ENCODE assay signal across 24 cellular contexts in genomic region chr7:156063241-156063810, GRCh38.
A peak's percentile ranks its signal among the peaks of the same experiment; 100 is the strongest.
DNase-seq lines count a peak whose midpoint lies in the region; ATAC-seq, FAIRE-seq and TF ChIP-seq lines count a peak whose summit lies in the region.
"Had no signal": no experiment of that assay in that cellular context is flagged by ENCODE, and none has a peak within 500 bp of the region (broad histone marks: within the 10 kb centered on the region; RNA-seq: fewer than 3 reads in every experiment).

No MANE protein-coding gene starts in this region.

- no peak overlapping the region for H3K9ac ChIP-seq in H1 (replicated peaks in 1 of 4; ENCODE audit: extremely low read depth in 1 of 4, low read depth in 3 of 4, low read length in 3 of 4)
- H3K9ac ChIP-seq in neuronal stem cell (ENCODE audit: low read depth, low read length, poor library complexity) = no peak overlapping the region
- H3K9ac ChIP-seq: BLaER1, GM23248 had no signal

- DNase-seq in cardiac septum (ENCODE audit: low spot score) (peak; percentile 66), Right ventricle myocardium inferior (ENCODE audit: missing footprints) (no peak), H1 (ENCODE audit: low read depth in 1 of 2, low spot score in 2 of 2) (no peak), neuronal stem cell (ENCODE audit: low spot score) (no peak), testis (peak; percentile 22), ovary (no peak), amygdala (lab: John Stamatoyannopoulos, UW) (no peak), amniotic stem cell (lab: John Stamatoyannopoulos, UW) (no peak)
- DNase-seq: CD4-positive, CD25-positive, alpha-beta regulatory T cell; CD8-positive, alpha-beta T cell; DMS 273 treated with DMSO at 0.1 percent for 48 hours; DMS79; EL; GDM1; GM23248; H9 had no signal

- H3K23me2 ChIP-seq in H1 (ENCODE audit: low read depth, low read length) = no peaks in the 10 kb centered on the region

- H3K27ac ChIP-seq in H1 (ENCODE audit: low read depth, low read length) (no peak overlapping the region), neuronal stem cell (replicated peaks; ENCODE audit: low read length) (no peak overlapping the region), testis (no peak overlapping the region), ovary (no peak overlapping the region)
- H3K27ac ChIP-seq: 22Rv1, BLaER1, C4-2B, GM23248 had no signal

- CTCF ChIA-PET in H1 (lab: Charles Lee; ENCODE audit: partially characterized antibody) = interaction anchor here (1.4 kb wide), 1 partner anchor 8 kb away, joined by 6 read pairs; no protein-coding TSS in a partner anchor

- H2BK20ac ChIP-seq in H1 (ENCODE audit: low read length) = no peak overlapping the region

- H4K91ac ChIP-seq in H1 (replicated peaks; ENCODE audit: insufficient read length, low read length) (no peak overlapping the region), neuronal stem cell (ENCODE audit: low read depth, low read length, poor library complexity) (no peak overlapping the region)

- H3K18ac ChIP-seq in H1 (ENCODE audit: extremely low read depth, low read length) = no peak overlapping the region
- peak overlapping the region; percentile 6 for H3K18ac ChIP-seq in neuronal stem cell (ENCODE audit: low read length)

- no peak overlapping the region for H2AK5ac ChIP-seq in H1 (ENCODE audit: low read depth, low read length)
- H2AK5ac ChIP-seq in neuronal stem cell (ENCODE audit: low read depth, low read length) = peak overlapping the region; percentile 22

- H3K27me3 ChIP-seq in H1 (replicated peaks in 1 of 4; ENCODE audit: control insufficient read depth in 3 of 4, extremely low read depth in 1 of 4, insufficient read depth in 3 of 4, low read length in 3 of 4) (no peaks in the 10 kb centered on the region; a peak in 1 of 7 replicates), neuronal stem cell (ENCODE audit: control insufficient read depth in 3 of 3, insufficient read depth in 3 of 3, low read depth in 1 of 3, low read length in 3 of 3) (no peaks in the 10 kb centered on the region), testis (no peaks in the 10 kb centered on the region), ovary (no peaks in the 10 kb centered on the region)
- H3K27me3 ChIP-seq: BLaER1 had no signal

- no peaks in the 10 kb centered on the region for H3K79me2 ChIP-seq in H1 (ENCODE audit: control insufficient read depth in 1 of 2, insufficient read depth in 2 of 2, low read length in 2 of 2)

- no peak for FAIRE-seq in H1 (lab: Jason Lieb, UNC)
- FAIRE-seq: A204.1, D721Med, GM12878, GM19239 had no signal

- H3K4me1 ChIP-seq in H1 (replicated peaks in 1 of 4; ENCODE audit: control insufficient read depth in 3 of 4, insufficient read depth in 4 of 4, low read length in 3 of 4) = no peaks in the 10 kb centered on the region
- peaks cover 0 to 6% of the 10 kb centered on the region in 2 donors for H3K4me1 ChIP-seq in neuronal stem cell (ENCODE audit: control insufficient read depth in 2 of 2, insufficient read depth in 1 of 2, low read depth in 1 of 2, low read length in 2 of 2)
- H3K4me1 ChIP-seq in testis = no peaks in the 10 kb centered on the region
- H3K4me1 ChIP-seq in ovary (ENCODE audit: insufficient read depth) = no peaks in the 10 kb centered on the region
- H3K4me1 ChIP-seq: BLaER1 had no signal

- H3K4me3 ChIP-seq in H1 (ENCODE audit: extremely low read depth in 1 of 4, insufficient read depth in 2 of 4, low read depth in 3 of 4, low read length in 4 of 4) (no peak overlapping the region), neuronal stem cell (ENCODE audit: low read length in 2 of 2) (no peak overlapping the region), testis (peak overlapping the region in 1 of 2 donors; percentile 13), ovary (no peak overlapping the region)
- H3K4me3 ChIP-seq: BLaER1, GM12878, GM23248 had no signal

- H4K8ac ChIP-seq in H1 (ENCODE audit: extremely low read depth, insufficient read depth, low read length) = peak overlapping the region; percentile 29; the same call in 1 of the 2 replicates
- no peak overlapping the region for H4K8ac ChIP-seq in neuronal stem cell (ENCODE audit: low read depth, low read length)

- H2BK120ac ChIP-seq in H1 (replicated peaks; ENCODE audit: low read depth, low read length) (no peak overlapping the region), neuronal stem cell (ENCODE audit: low read depth, low read length) (no peak overlapping the region)

- H3K36me3 ChIP-seq in H1 (ENCODE audit: control insufficient read depth in 2 of 4, insufficient read depth in 4 of 4, low read length in 3 of 4) = no peaks in the 10 kb centered on the region
- H3K36me3 ChIP-seq in neuronal stem cell (replicated peaks in 1 of 2; ENCODE audit: control insufficient read depth in 2 of 2, insufficient read depth in 2 of 2, low read length in 2 of 2) = no peaks in the 10 kb centered on the region
- no peaks in the 10 kb centered on the region for H3K36me3 ChIP-seq in testis (ENCODE audit: low read depth, missing control alignments)
- H3K36me3 ChIP-seq in ovary = no peaks in the 10 kb centered on the region
- H3K36me3 ChIP-seq: BLaER1 had no signal

- intact Hi-C loops in cardiac septum (cut with DNase I) = no loop called here
- intact Hi-C loops in Right ventricle myocardium inferior (cut with DNase I) = no loop called here
- intact Hi-C loops in testis (cut with DNase I; ENCODE audit: low total_unique reads) = no loop called here
- intact Hi-C loops in ovary (cut with DNase I) = no loop called here

- peaks cover 0 to 2% of the 10 kb centered on the region in 2 experiments for H4K20me1 ChIP-seq in H1 (replicated peaks in 1 of 2; ENCODE audit: control insufficient read depth in 1 of 2, insufficient read depth in 2 of 2, low read length in 2 of 2)
- H4K20me1 ChIP-seq: BLaER1 had no signal

- H2BK12ac ChIP-seq in H1 (ENCODE audit: low read depth, low read length) (no peak overlapping the region), neuronal stem cell (ENCODE audit: low read length) (no peak overlapping the region)

- POLR2A ChIA-PET in H1 (lab: Charles Lee; ENCODE audit: partially characterized antibody) = no interaction called here

- H2BK5ac ChIP-seq in H1 (ENCODE audit: low read depth, low read length) (no peak overlapping the region), neuronal stem cell (ENCODE audit: low read length) (no peak overlapping the region)

- 93% methylated on average over 27 of the region's 28 CpGs; no CpG with 5 or more reads in 1 of the 2 experiments for WGBS in H1 (ENCODE audit: extremely low coverage in 1 of 2, insufficient coverage in 1 of 2, insufficient read length in 1 of 2, insufficient replicate concordance in 2 of 2, low coverage in 1 of 2, low lambda C conversion rate in 2 of 2, missing lambda C conversion rate in 1 of 2), 2 experiments
- no CpG with 5 or more reads among the region's 28 CpGs for WGBS in neuronal stem cell (ENCODE audit: extremely low coverage in 2 of 2, insufficient read length in 2 of 2, insufficient replicate concordance in 1 of 2), 2 donors
- WGBS in testis, 2 donors = 72 to 74% methylated on average over 28 of the region's 28 CpGs
- 90 to 92% (median 90%) methylated on average over 28 of the region's 28 CpGs for WGBS in ovary, 3 donors

- TF ChIP-seq POLR2A in H1 (IDR thresholded peaks at IDR 0.05; ENCODE audit: control extremely low read depth in 1 of 2, low read depth in 2 of 2, low read length in 2 of 2) (no peak), testis (IDR thresholded peaks at IDR 0.05) (no peak), ovary (IDR thresholded peaks at IDR 0.05) (no peak)

- TF ChIP-seq EP300 in H1 (IDR thresholded peaks at IDR 0.05; ENCODE audit: borderline replicate concordance in 1 of 2, low read depth in 2 of 2, low read length in 2 of 2) (no peak), ovary (IDR thresholded peaks at IDR 0.05) (no peak)

- TF ChIP-seq RAD21 in H1 (IDR thresholded peaks at IDR 0.05 in 1 of 2, conservative IDR thresholded peaks at IDR 0.05 in 1 of 2; ENCODE audit: low read depth in 2 of 2, low read length in 2 of 2) = no peak

- ATAC-seq in Right ventricle myocardium inferior = no peak
- ATAC-seq: CD8-positive, alpha-beta T cell; GM12878; HCT116 had no signal

- H2BK15ac ChIP-seq in H1 (ENCODE audit: low read length) (no peak overlapping the region), neuronal stem cell (ENCODE audit: low read length) (no peak overlapping the region)

- H4K5ac ChIP-seq in H1 (ENCODE audit: insufficient read length, low read depth, low read length) = no peak overlapping the region

- no peak overlapping the region for H3K23ac ChIP-seq in H1 (ENCODE audit: insufficient read length)
- H3K23ac ChIP-seq in neuronal stem cell (ENCODE audit: low read depth, low read length, poor library complexity) = no peak overlapping the region

- H3K56ac ChIP-seq in H1 (replicated peaks; ENCODE audit: insufficient read length, low read depth, low read length) = no peak overlapping the region

- H3K79me1 ChIP-seq in H1 (ENCODE audit: low read depth, low read length) = no peaks in the 10 kb centered on the region
- H3K79me1 ChIP-seq in neuronal stem cell (ENCODE audit: low read depth, low read length) = peaks cover 2% of the 10 kb centered on the region

- H3K14ac ChIP-seq in H1 (ENCODE audit: insufficient read length) = no peak overlapping the region
- H3K14ac ChIP-seq in neuronal stem cell (ENCODE audit: low read length) = no peak overlapping the region

- H2AFZ ChIP-seq in H1 (ENCODE audit: low read length) (no peak overlapping the region), neuronal stem cell (ENCODE audit: low read length) (no peak overlapping the region)
- H2AFZ ChIP-seq: GM23248 had no signal

- no peak overlapping the region for H3K4me2 ChIP-seq in H1 (ENCODE audit: insufficient read depth in 1 of 2, low read depth in 2 of 2, low read length in 2 of 2)
- no peak overlapping the region for H3K4me2 ChIP-seq in neuronal stem cell (ENCODE audit: insufficient read depth, low read length, poor library complexity, severe bottlenecking)
- H3K4me2 ChIP-seq: BLaER1 had no signal

- H3K4ac ChIP-seq in H1 (replicated peaks; ENCODE audit: insufficient read length, low read depth, low read length) = no peak overlapping the region
- no peak overlapping the region for H3K4ac ChIP-seq in neuronal stem cell (ENCODE audit: low read length)

- TF ChIP-seq CTCF in H1 (IDR thresholded peaks at IDR 0.05; ENCODE audit: control extremely low read depth in 1 of 3, insufficient read depth in 1 of 3, low read depth in 1 of 3, low read length in 3 of 3) (no peak), testis (IDR thresholded peaks at IDR 0.05) (no peak), ovary (IDR thresholded peaks at IDR 0.05) (no peak)

- H3K9me3 ChIP-seq in H1 (ENCODE audit: insufficient read depth in 2 of 2, low read depth in 1 of 2, low read length in 1 of 2) (peaks cover 7 to 12% of the 10 kb centered on the region in 2 experiments), neuronal stem cell (replicated peaks in 1 of 2; ENCODE audit: control insufficient read depth in 2 of 2, insufficient read depth in 1 of 2, low read depth in 1 of 2, low read length in 2 of 2) (peaks cover 0 to 9% of the 10 kb centered on the region in 2 donors), testis (no peaks in the 10 kb centered on the region), ovary (no peaks in the 10 kb centered on the region)
- H3K9me3 ChIP-seq: BLaER1 had no signal

TF ChIP-seq in H1, 55 proteins besides CTCF, POLR2A, EP300 and RAD21 (continues in another document):
- TF ChIP-seq CBX8 (IDR thresholded peaks at IDR 0.05; ENCODE audit: borderline replicate concordance, low read depth, low read length) (no peak), CEBPB (IDR thresholded peaks at IDR 0.05; ENCODE audit: low read depth, low read length) (no peak)

Comparison
In these comparisons a context has a peak if more than half of its experiments do, and no peak if none do; other contexts are left out.
1. DNase-seq: peak in cardiac septum (single experiment) and testis (single experiment); none in Right ventricle myocardium inferior (single experiment), H1 (0 of 2), neuronal stem cell (single experiment), ovary (0 of 5), amygdala (0 of 56) and amniotic stem cell (single experiment).